Comparison of ENCODE assay signal across 30 cellular contexts in the genomic region with DNA sequence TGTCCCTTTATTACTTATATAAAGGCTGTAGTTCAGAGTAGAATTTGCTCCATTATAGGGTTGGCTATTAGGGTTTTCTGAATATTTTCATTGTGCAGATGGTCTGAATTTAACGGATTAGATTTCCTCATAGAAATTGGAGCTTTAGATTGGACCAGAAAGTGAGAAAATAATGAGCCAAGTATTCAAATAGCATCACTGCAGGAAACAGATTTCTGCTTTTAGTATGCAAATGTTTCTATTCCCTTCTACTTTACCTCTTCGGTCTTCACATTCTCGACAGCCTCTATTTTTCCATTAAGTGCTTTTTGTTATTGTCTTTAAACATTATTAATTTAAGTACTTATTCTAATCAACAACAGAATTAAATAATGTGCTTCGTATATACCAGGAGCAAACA. TPM values are rescaled to one million over a fixed set of nuclear protein-coding genes. Genes with fewer than 3 reads are reported as not detected.
DNase-seq lines count a peak whose midpoint lies in the region; ATAC-seq and TF ChIP-seq lines count a peak whose summit lies in the region.
"Had no signal": no experiment of that assay in that cellular context is flagged by ENCODE, and none has a peak within 500 bp of the region (broad histone marks: within the 10 kb centered on the region; RNA-seq: fewer than 3 reads in every experiment).

No MANE protein-coding gene starts in this region.

- TF ChIP-seq CTCF in BE2C (IDR thresholded peaks at IDR 0.05; ENCODE audit: low read depth, low read length) (no peak), neural cell (IDR thresholded peaks at IDR 0.05; ENCODE audit: poor library complexity, severe bottlenecking) (no peak), MM.1S (IDR thresholded peaks at IDR 0.05; ENCODE audit: low read length) (no peak)

- H3K4me3 ChIP-seq in BE2C (ENCODE audit: low read depth, low read length) (peak overlapping the region; percentile 4; the same call in 1 of the 2 replicates), Karpas-422 (ENCODE audit: low read length) (no peak overlapping the region), endocrine pancreas (ENCODE audit: control insufficient read depth, insufficient read depth, low read length) (peak overlapping the region; percentile 5), neural cell (ENCODE audit: low read length) (peak overlapping the region; percentile 75), MM.1S (ENCODE audit: low read length) (no peak overlapping the region)
- H3K4me3 ChIP-seq: A549, adrenal gland, HAP-1, tibial artery had no signal

- H4K20me1 ChIP-seq in Karpas-422 (ENCODE audit: insufficient read depth, low read depth, low read length) (no peaks in the 10 kb centered on the region), neural cell (ENCODE audit: insufficient read depth) (peaks cover 4% of the 10 kb centered on the region), MM.1S (ENCODE audit: insufficient read depth, low read length) (no peaks in the 10 kb centered on the region)

- no peaks in the 10 kb centered on the region for H3K9me2 ChIP-seq in Karpas-422 (replicated peaks; ENCODE audit: insufficient read depth, low read length)
- no peaks in the 10 kb centered on the region for H3K9me2 ChIP-seq in neural cell (ENCODE audit: insufficient read depth, low read length)
- no peaks in the 10 kb centered on the region for H3K9me2 ChIP-seq in MM.1S (replicated peaks; ENCODE audit: insufficient read depth, low read length)

- H3K36me3 ChIP-seq in BE2C (peaks cover 5% of the 10 kb centered on the region; the same call in 1 of the 2 replicates), Karpas-422 (ENCODE audit: insufficient read depth, low read length) (no peaks in the 10 kb centered on the region; the same call in 1 of the 2 replicates), endocrine pancreas (ENCODE audit: control insufficient read depth, insufficient read depth, low read length) (no peaks in the 10 kb centered on the region), neural cell (ENCODE audit: insufficient read depth, low read length) (peaks cover 6% of the 10 kb centered on the region), MM.1S (replicated peaks; ENCODE audit: insufficient read depth, low read length) (no peaks in the 10 kb centered on the region)
- H3K36me3 ChIP-seq: adrenal gland, brain microvascular endothelial cell, HAP-1, tibial artery, WERI-Rb-1 had no signal

- peaks cover 4% of the 10 kb centered on the region; the same call in 1 of the 2 replicates for H3K4me1 ChIP-seq in BE2C
- H3K4me1 ChIP-seq in Karpas-422 (ENCODE audit: low read length), result peaks cover 18% of the 10 kb centered on the region
- H3K4me1 ChIP-seq in endocrine pancreas (ENCODE audit: control insufficient read depth, insufficient read depth, low read length), result peaks cover 4% of the 10 kb centered on the region
- no peaks in the 10 kb centered on the region for H3K4me1 ChIP-seq in MM.1S (ENCODE audit: low read length)
- H3K4me1 ChIP-seq: foreskin keratinocyte had no signal

- DNase-seq in BE2C (no peak), Karpas-422 (no peak), NCI-H774 (lab: John Stamatoyannopoulos, UW) (no peak), NCI-H2227 treated with DMSO at 0.1 percent for 48 hours (lab: John Stamatoyannopoulos, UW) (no peak), MM.1S (no peak)
- DNase-seq: activated CD4-positive, alpha-beta T cell treated with anti-CD3 and anti-CD28 coated beads, Interleukin-2, amount 10 ng/mL, durations not matched to agents 24 days and 14 days; activated T-cell treated with anti-CD3 and anti-CD28 coated beads, Interleukin-2, amount 50 U/mL, for 24 hours; adrenal gland; brain microvascular endothelial cell; DMS53; effector CD8-positive, alpha-beta T cell; foreskin keratinocyte; GDM1; immature natural killer cell; NCI-H1417 treated with DMSO at 0.1 percent for 48 hours; NCI-H2081; OCI-M1; stimulated activated naive CD8-positive, alpha-beta T cell treated with anti-CD3 and anti-CD28 coated beads, Interleukin-15, amount 100 ng/mL, for 72 hours; SW 1271; T-helper 9 cell; tibial artery; WERI-Rb-1 had no signal

- H2AFZ ChIP-seq in Karpas-422 (ENCODE audit: low read length) (no peak overlapping the region), neural cell (ENCODE audit: low read depth, low read length) (no peak overlapping the region), MM.1S (ENCODE audit: low read length) (no peak overlapping the region)

- no peak for ATAC-seq in HG03108 (IDR thresholded peaks at IDR 0.05; ENCODE audit: unreplicated experiment)
- ATAC-seq: A549; foreskin keratinocyte; left lobe of liver; Right ventricle myocardium inferior; stimulated activated naive CD8-positive, alpha-beta T cell treated with anti-CD3 and anti-CD28 coated beads, Interleukin-15, amount 100 ng/mL, for 72 hours had no signal

- no peaks in the 10 kb centered on the region for H3K9me3 ChIP-seq in BE2C
- H3K9me3 ChIP-seq in Karpas-422 (ENCODE audit: low read length), result no peaks in the 10 kb centered on the region
- no peaks in the 10 kb centered on the region for H3K9me3 ChIP-seq in endocrine pancreas (ENCODE audit: control insufficient read depth, low read length)
- no peaks in the 10 kb centered on the region for H3K9me3 ChIP-seq in neural cell (ENCODE audit: low read length)
- H3K9me3 ChIP-seq in MM.1S (replicated peaks; ENCODE audit: insufficient read depth, low read length), result no peaks in the 10 kb centered on the region
- H3K9me3 ChIP-seq: A549, adrenal gland had no signal

- no peak for TF ChIP-seq RAD21 in neural cell (conservative IDR thresholded peaks at IDR 0.05)

- TF ChIP-seq EP300 in neural cell (conservative IDR thresholded peaks at IDR 0.05; ENCODE audit: poor library complexity, severe bottlenecking), result no peak

- peaks cover 9% of the 10 kb centered on the region for H3F3A ChIP-seq in neural cell (ENCODE audit: insufficient read depth, low read length, poor library complexity, severe bottlenecking)
- no peaks in the 10 kb centered on the region for H3F3A ChIP-seq in MM.1S (ENCODE audit: insufficient read depth, low read length)

- no peaks in the 10 kb centered on the region for H3K27me3 ChIP-seq in BE2C
- peaks cover 7% of the 10 kb centered on the region; the same call in 1 of the 2 replicates for H3K27me3 ChIP-seq in Karpas-422 (ENCODE audit: low read length)
- H3K27me3 ChIP-seq in endocrine pancreas (ENCODE audit: control insufficient read depth, insufficient read depth, low read length), result no peaks in the 10 kb centered on the region
- H3K27me3 ChIP-seq in neural cell (ENCODE audit: insufficient read depth, low read depth, low read length), result no peaks in the 10 kb centered on the region
- H3K27me3 ChIP-seq in MM.1S (replicated peaks; ENCODE audit: insufficient read depth, low read length), result no peaks in the 10 kb centered on the region
- H3K27me3 ChIP-seq: adrenal gland, brain microvascular endothelial cell, foreskin keratinocyte, tibial artery had no signal

- no peaks in the 10 kb centered on the region for H3K79me2 ChIP-seq in Karpas-422 (ENCODE audit: low read length)
- peaks cover 93% of the 10 kb centered on the region for H3K79me2 ChIP-seq in neural cell (replicated peaks; ENCODE audit: insufficient read depth, low read length)
- no peaks in the 10 kb centered on the region for H3K79me2 ChIP-seq in MM.1S (ENCODE audit: low read length)

- H3K4me2 ChIP-seq in Karpas-422 (ENCODE audit: low read depth, low read length, poor library complexity, severe bottlenecking) (peak overlapping the region; percentile 26), neural cell (ENCODE audit: low read length) (peak overlapping the region; percentile 81), MM.1S (ENCODE audit: low read depth, low read length) (no peak overlapping the region)
- H3K4me2 ChIP-seq: A549, KMS-11 had no signal

- H3K9ac ChIP-seq in Karpas-422 (ENCODE audit: low read length), result no peak overlapping the region
- H3K9ac ChIP-seq in endocrine pancreas (ENCODE audit: control insufficient read depth, insufficient read depth, low read length), result no peak overlapping the region
- peak overlapping the region; percentile 87 for H3K9ac ChIP-seq in neural cell (ENCODE audit: low read length)
- H3K9ac ChIP-seq in MM.1S (ENCODE audit: low read length), result no peak overlapping the region
- H3K9ac ChIP-seq: KMS-11 had no signal

- H3K27ac ChIP-seq in Karpas-422 (ENCODE audit: low read length) (no peak overlapping the region), neural cell (ENCODE audit: low read length) (peak overlapping the region; percentile 98), MM.1S (ENCODE audit: low read length) (no peak overlapping the region)
- H3K27ac ChIP-seq: A549, adrenal gland, brain microvascular endothelial cell, foreskin keratinocyte, KMS-11, tibial artery, WERI-Rb-1 had no signal

TF ChIP-seq in neural cell, 6 proteins besides CTCF, POLR2A, EP300 and RAD21 (continues in another document):
- TF ChIP-seq SMC3 (conservative IDR thresholded peaks at IDR 0.05; ENCODE audit: poor library complexity) (no peak), MXI1 (conservative IDR thresholded peaks at IDR 0.05; ENCODE audit: poor library complexity, severe bottlenecking) (no peak), REST (IDR thresholded peaks at IDR 0.05; ENCODE audit: borderline replicate concordance) (no peak), TAF1 (IDR thresholded peaks at IDR 0.05; ENCODE audit: low read depth) (no peak)

RNA-seq across cellular contexts. Expression of gene TRIM2, which starts 55.4 kb away (rescaled TPM):
- 37.7 TPM for polyA plus RNA-seq in BE2C (2012; ENCODE audit: insufficient read depth, insufficient read length, low read depth)
- 0.76 and 0.97 TPM in 2 replicates for total RNA-seq in Karpas-422 (2014; rRNA removed; shearing (Covaris generic); ENCODE audit: low replicate concordance)
- 218 and 261 TPM in 2 replicates for polyA plus RNA-seq in neural cell
- polyA minus RNA-seq in neural cell, result 723 and 816 TPM in 2 replicates
- total RNA-seq: activated CD4-positive, alpha-beta T cell treated with anti-CD3 and anti-CD28 coated beads, Interleukin-2, amount 10 ng/mL, durations not matched to agents 24 days and 14 days had no signal

Comparison
In these comparisons a context has a peak if more than half of its experiments do, and no peak if none do; other contexts are left out.
1. H3K4me3 ChIP-seq: peak in BE2C (single experiment), endocrine pancreas (single experiment) and neural cell (single experiment); none in Karpas-422 (single experiment) and MM.1S (single experiment).